ENCODE assay signal across 9 cellular contexts in the genomic region with DNA sequence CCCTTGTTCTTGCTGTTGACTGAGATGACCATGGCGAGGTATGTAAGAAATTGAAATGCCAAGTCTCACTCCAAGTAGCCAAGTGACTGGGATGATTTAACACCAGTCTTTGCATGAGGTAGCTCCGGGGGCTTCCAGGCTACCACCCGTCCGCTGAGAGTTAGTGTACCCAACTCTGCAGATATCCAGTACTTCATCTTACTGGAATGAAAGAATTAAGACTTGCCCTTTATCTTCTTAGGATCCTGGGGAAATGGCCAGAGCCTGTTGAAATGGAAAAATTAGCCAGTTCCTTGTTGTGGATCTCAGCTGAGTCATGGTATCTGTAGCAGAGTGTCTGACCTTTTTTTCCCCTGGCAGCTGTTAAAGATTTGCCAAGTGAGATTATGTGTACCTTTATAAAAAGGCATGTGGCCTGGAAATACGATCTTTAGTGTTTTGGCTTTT.
A peak's percentile ranks its signal among the peaks of the same experiment; 100 is the strongest.
DNase-seq lines count a peak whose midpoint lies in the region; ATAC-seq and TF ChIP-seq lines count a peak whose summit lies in the region.
"Had no signal": no experiment of that assay in that cellular context is flagged by ENCODE, and none has a peak within 500 bp of the region (broad histone marks: within the 10 kb centered on the region; RNA-seq: fewer than 3 reads in every experiment).

No MANE protein-coding gene starts in this region.

- H3K9me2 ChIP-seq in hepatocyte (replicated peaks; ENCODE audit: insufficient read depth) (no peaks in the 10 kb centered on the region), OCI-LY7 (ENCODE audit: insufficient read depth, low read length) (no peaks in the 10 kb centered on the region)

- ATAC-seq in HG02973 (IDR thresholded peaks at IDR 0.05; ENCODE audit: unreplicated experiment) (no peak), GM21737 (IDR thresholded peaks at IDR 0.05; ENCODE audit: unreplicated experiment) (no peak)

- H4K20me1 ChIP-seq in hepatocyte (ENCODE audit: insufficient read depth, poor library complexity, severe bottlenecking) = no peaks in the 10 kb centered on the region
- no peaks in the 10 kb centered on the region for H4K20me1 ChIP-seq in OCI-LY7 (ENCODE audit: insufficient read depth, low read length)

- H3K79me2 ChIP-seq in hepatocyte (peaks cover 9% of the 10 kb centered on the region), OCI-LY7 (ENCODE audit: insufficient read depth, low read depth, low read length) (no peaks in the 10 kb centered on the region)

- CTCF ChIA-PET in OCI-LY7 (lab: Charles Lee; ENCODE audit: unreplicated experiment) = no interaction called here

- H3K4me3 ChIP-seq in HFF-Myc (replicated peaks; ENCODE audit: low read depth, low read length) = no peak overlapping the region; the same call in 1 of the 2 replicates
- H3K4me3 ChIP-seq in hepatocyte = no peak overlapping the region
- no peak overlapping the region for H3K4me3 ChIP-seq in skeletal muscle cell (ENCODE audit: low read depth, low read length)
- H3K4me3 ChIP-seq in OCI-LY7 (ENCODE audit: low read depth, low read length, poor library complexity, severe bottlenecking) = no peak overlapping the region

- WGBS in hepatocyte (ENCODE audit: low lambda C conversion rate, missing lambda C conversion rate) = 20% methylated on average over 5 of the region's 5 CpGs

- H3K36me3 ChIP-seq in hepatocyte (replicated peaks; ENCODE audit: insufficient read depth, low read depth) (no peaks in the 10 kb centered on the region), OCI-LY7 (ENCODE audit: insufficient read depth, low read length) (peaks cover 11% of the 10 kb centered on the region)

- H3K9me3 ChIP-seq in hepatocyte (ENCODE audit: low read depth) = no peaks in the 10 kb centered on the region
- no peaks in the 10 kb centered on the region for H3K9me3 ChIP-seq in OCI-LY7 (ENCODE audit: low read length)

- peaks cover 32% of the 10 kb centered on the region for H3K4me1 ChIP-seq in hepatocyte (ENCODE audit: insufficient read depth)
- peaks cover under 1% of the 10 kb centered on the region for H3K4me1 ChIP-seq in OCI-LY7 (ENCODE audit: insufficient read depth, low read length, poor library complexity, severe bottlenecking)

- intact Hi-C loops in OCI-LY7 (cut with micrococcal nuclease; ENCODE audit: unreplicated experiment) = no loop called here

- POLR2A ChIA-PET in OCI-LY7 (lab: Charles Lee) = interaction anchor here (0.6 to 1.7 kb wide), 2 partner anchors 11 to 31 kb away, joined by 3 to 4 read pairs; no protein-coding TSS in a partner anchor

- H3K27ac ChIP-seq in hepatocyte (peak overlapping the region; percentile 92), OCI-LY7 (ENCODE audit: low read depth, low read length, poor library complexity, severe bottlenecking) (no peak overlapping the region)

- TF ChIP-seq CTCF in HFF-Myc (IDR thresholded peaks at IDR 0.05; ENCODE audit: low read depth, low read length, missing control alignments) = no peak
- TF ChIP-seq CTCF in hepatocyte (IDR thresholded peaks at IDR 0.05; ENCODE audit: poor library complexity) = no peak
- TF ChIP-seq CTCF in OCI-LY7 (conservative IDR thresholded peaks at IDR 0.05; ENCODE audit: low read length) = no peak

- H2AFZ ChIP-seq in hepatocyte = peak overlapping the region; percentile 4
- no peak overlapping the region for H2AFZ ChIP-seq in OCI-LY7 (ENCODE audit: low read length)

- BruUV-seq in OCI-LY7 (replicated peaks; lab: Mats Ljungman, UMichigan) = no TSS peak

- peak; percentile 64 for DNase-seq in HFF-Myc (ENCODE audit: extremely low read depth, low read depth)
- DNase-seq in amniotic epithelial cell (ENCODE audit: low read depth) = peak; percentile 97
- peak; percentile 83 for DNase-seq in hepatocyte (ENCODE audit: low spot score)
- DNase-seq in skeletal muscle cell (ENCODE audit: low read depth) = peak; percentile 86
- DNase-seq in OCI-LY7 (ENCODE audit: low spot score) = no peak
- DNase-seq in GOT3 (lab: John Stamatoyannopoulos, UW) = no peak
- DNase-seq: MV-4-11 had no signal

- no peaks in the 10 kb centered on the region for H3K27me3 ChIP-seq in hepatocyte

- peak overlapping the region; percentile 67 for H3K4me2 ChIP-seq in hepatocyte
- no peak overlapping the region for H3K4me2 ChIP-seq in OCI-LY7 (ENCODE audit: low read length)

Comparison
In these comparisons a context has a peak if more than half of its experiments do, and no peak if none do; other contexts are left out.
1. DNase-seq: peak in HFF-Myc (single experiment), amniotic epithelial cell (single experiment), hepatocyte (single experiment) and skeletal muscle cell (single experiment); none in OCI-LY7 (single experiment) and GOT3 (single experiment).